ENCODE assay signal across 8 cellular contexts in genomic region chr1:226063362-226064167, GRCh38. TPM values are rescaled to one million over a fixed set of nuclear protein-coding genes. Genes with fewer than 3 reads are reported as not detected.
DNase-seq lines count a peak whose midpoint lies in the region; ATAC-seq and TF ChIP-seq lines count a peak whose summit lies in the region.

No MANE protein-coding gene starts in this region.

- DNase-seq in G401 (ENCODE audit: low spot score): peak; percentile 63
- DNase-seq in NB4 (ENCODE audit: low read depth): peak; percentile 62
- peak; percentile 33 for DNase-seq in activated CD4-positive, alpha-beta T cell treated with anti-CD3 and anti-CD28 coated beads, Interleukin-2, amount 50 U/mL, for 1 hour
- DNase-seq in ecto neural progenitor cell (ENCODE audit: low spot score): peak; percentile 58
- peak; percentile 70 for DNase-seq in medulla oblongata (ENCODE audit: extremely low spot score)
- peak; percentile 7 for DNase-seq in stimulated activated CD8-positive, alpha-beta memory T cell treated with anti-CD3 and anti-CD28 coated beads, Interleukin-4, amount 100 ng/mL, for 24 hours (ENCODE audit: low read depth)

- no peak for TF ChIP-seq POLR2A in NB4 (IDR thresholded peaks at IDR 0.05; ENCODE audit: extremely low read depth, insufficient read length)

- peak overlapping the region; percentile 95 for H3K4me3 ChIP-seq in NB4 (ENCODE audit: low read depth, low read length)

- in situ Hi-C loops in G401 (cut with HindIII; ENCODE audit: low sequenced_read_pairs): no loop called here

- peak; percentile 9 for ATAC-seq in GM21737 (IDR thresholded peaks at IDR 0.05; ENCODE audit: unreplicated experiment)
- ATAC-seq in GM19463 (IDR thresholded peaks at IDR 0.05; ENCODE audit: unreplicated experiment): no peak

- TF ChIP-seq CTCF in NB4 (IDR thresholded peaks at IDR 0.05; ENCODE audit: low read depth, low read length): no peak

RNA-seq across cellular contexts. Expression of gene H3-3A, which starts 1.0 kb away (rescaled TPM):
- total RNA-seq in G401 (2014; rRNA removed; shearing (Covaris generic)): 250 and 310 TPM in 2 replicates

Comparison
In these comparisons a context has a peak if more than half of its experiments do, and no peak if none do; other contexts are left out.
1. DNase-seq: peak in every context shown above with its lines; median percentile 70 in medulla oblongata; 63 in G401; 62 in NB4; 58 in ecto neural progenitor cell; 33 in activated CD4-positive, alpha-beta T cell treated with anti-CD3 and anti-CD28 coated beads, Interleukin-2, amount 50 U/mL, for 1 hour; 7 in stimulated activated CD8-positive, alpha-beta memory T cell treated with anti-CD3 and anti-CD28 coated beads, Interleukin-4, amount 100 ng/mL, for 24 hours.